12 cellular contexts compared by ENCODE assay signal in the genomic region with DNA sequence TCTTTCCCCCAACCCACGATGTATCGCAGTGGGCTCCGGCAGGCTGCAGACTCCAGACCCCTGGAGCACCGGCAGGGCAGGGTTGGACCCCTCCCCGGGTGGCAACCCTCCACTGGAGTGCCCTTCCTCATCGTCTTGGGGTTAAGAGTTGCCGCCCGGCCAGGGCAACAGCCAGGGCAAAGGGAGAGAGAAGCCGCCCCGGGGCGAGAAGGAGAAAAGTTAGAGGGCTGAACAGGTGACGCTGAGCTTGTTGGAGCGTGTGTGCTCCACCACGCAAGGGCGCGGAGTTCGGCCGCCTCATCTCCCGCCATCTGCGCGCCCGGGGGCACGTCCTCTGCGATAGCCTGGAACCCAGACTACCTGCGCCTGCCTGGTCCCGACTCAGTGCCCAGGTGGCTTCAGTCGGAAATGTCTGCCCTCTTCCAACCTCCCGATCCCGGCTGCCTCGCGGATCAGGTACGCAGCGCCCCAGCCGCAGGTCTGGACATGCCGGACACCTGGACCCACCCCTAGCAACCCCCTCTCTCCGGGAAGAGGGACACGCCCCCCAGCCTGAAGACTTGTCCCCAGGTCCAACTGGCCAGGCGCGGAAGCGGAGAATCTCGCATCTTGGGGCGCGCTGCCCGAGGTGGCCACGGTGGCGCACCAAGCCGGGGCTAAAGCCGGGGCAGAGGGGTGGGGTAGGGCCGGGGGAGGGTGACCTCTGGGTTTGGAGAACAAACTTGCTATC. TPM values are rescaled to one million over a fixed set of nuclear protein-coding genes. Genes with fewer than 3 reads are reported as not detected.
DNase-seq lines count a peak whose midpoint lies in the region; ATAC-seq and TF ChIP-seq lines count a peak whose summit lies in the region.
"Had no signal": no experiment of that assay in that cellular context is flagged by ENCODE, and none has a peak within 500 bp of the region (broad histone marks: within the 10 kb centered on the region; RNA-seq: fewer than 3 reads in every experiment).

No MANE protein-coding gene starts in this region.

- H4K20me1 ChIP-seq in osteoblast (ENCODE audit: insufficient read depth, low read length): no peaks in the 10 kb centered on the region

- H3K9me3 ChIP-seq in osteoblast (ENCODE audit: low read depth, low read length): no peaks in the 10 kb centered on the region
- no peaks in the 10 kb centered on the region for H3K9me3 ChIP-seq in ascending aorta

- H3K79me2 ChIP-seq in osteoblast (ENCODE audit: insufficient read depth, low read length): no peaks in the 10 kb centered on the region

- no peak for ATAC-seq in GM21717 (IDR thresholded peaks at IDR 0.05; ENCODE audit: unreplicated experiment)

- H3K4me1 ChIP-seq in osteoblast (ENCODE audit: insufficient read depth, low read length) (no peaks in the 10 kb centered on the region), ascending aorta (peaks cover 0 to 2% of the 10 kb centered on the region in 2 donors)

- intact Hi-C loops in ascending aorta (cut with DNase I): no loop called here

- H3K4me3 ChIP-seq in epithelial cell of proximal tubule (ENCODE audit: low read depth, low read length) (peak overlapping the region; percentile 55), osteoblast (ENCODE audit: insufficient read depth, low read length) (no peak overlapping the region), ascending aorta (peak overlapping the region in 1 of 2 donors; percentile 40)

- no peak overlapping the region for H3K4me2 ChIP-seq in osteoblast (ENCODE audit: insufficient read depth, low read length)

- DNase-seq in DMS79 (lab: John Stamatoyannopoulos, UW) (peak; percentile 70), NCI-H526 (lab: John Stamatoyannopoulos, UW) (peak; percentile 70 to 93), epithelial cell of proximal tubule (ENCODE audit: low read depth) (no peak), osteoblast (ENCODE audit: insufficient read length, low spot score, missing footprints) (peak; percentile 52), ascending aorta (ENCODE audit: low spot score in 2 of 2) (no peak), SW 1271 (lab: John Stamatoyannopoulos, UW) (no peak), NOMO-1 (lab: John Stamatoyannopoulos, UW; ENCODE audit: unreplicated experiment in 2 of 2) (no peak)
- DNase-seq: activated naive CD4-positive, alpha-beta T cell; GDM1; NCI-H1694 had no signal

- H3K27me3 ChIP-seq in osteoblast (ENCODE audit: insufficient read depth, low read length) (peaks cover 55% of the 10 kb centered on the region), ascending aorta (no peaks in the 10 kb centered on the region)

- H2AFZ ChIP-seq in osteoblast (ENCODE audit: low read length): no peak overlapping the region

- H3K36me3 ChIP-seq in osteoblast (ENCODE audit: insufficient read depth, low read length) (no peaks in the 10 kb centered on the region), ascending aorta (no peaks in the 10 kb centered on the region)

- H3K27ac ChIP-seq in osteoblast (ENCODE audit: low read depth, low read length) (no peak overlapping the region), ascending aorta (no peak overlapping the region)

- no peak for TF ChIP-seq CTCF in epithelial cell of proximal tubule (conservative IDR thresholded peaks at IDR 0.05; ENCODE audit: low read depth, low read length)
- TF ChIP-seq CTCF in osteoblast (IDR thresholded peaks at IDR 0.05; ENCODE audit: extremely low read depth, low read depth, low read length): no peak
- TF ChIP-seq CTCF in ascending aorta (IDR thresholded peaks at IDR 0.05): no peak

RNA-seq across cellular contexts. Expression of a gene that starts 1.1 kb away (rescaled TPM):
- 0.29 and 4.0 TPM in 2 replicates for total RNA-seq in epithelial cell of proximal tubule
- not detected in 2 replicates for total RNA-seq in osteoblast
- total RNA-seq in ascending aorta: not detected
- total RNA-seq: fibroblast of villous mesenchyme had no signal

RNA-seq across cellular contexts. Expression of a gene that starts 28.7 kb away (rescaled TPM):
- total RNA-seq in epithelial cell of proximal tubule (109 and 286 TPM in 2 replicates), osteoblast (not detected in 2 replicates), ascending aorta (not detected)
- total RNA-seq: fibroblast of villous mesenchyme had no signal

Comparison
In these comparisons a context has a peak if more than half of its experiments do, and no peak if none do; other contexts are left out.
1. DNase-seq: peak in DMS79 (single experiment), NCI-H526 (2 of 2) and osteoblast (single experiment); none in epithelial cell of proximal tubule (single experiment), ascending aorta (0 of 2), SW 1271 (0 of 2) and NOMO-1 (0 of 2).
2. RNA of a gene that starts 28.7 kb away (total RNA-seq): 109 to 286 TPM in epithelial cell of proximal tubule; not detected in osteoblast and not detected in ascending aorta (single experiment); every median in the first group is over 100 times any median in the second.